ENCODE assay signal across 10 cellular contexts in genomic region chr3:87495946-87496345, GRCh38.
"Had no signal": no experiment of that assay in that cellular context is flagged by ENCODE, and none has a peak within 500 bp of the region (broad histone marks: within the 10 kb centered on the region; RNA-seq: fewer than 3 reads in every experiment).

No MANE protein-coding gene starts in this region.

- H3K9me3 ChIP-seq: HAP-1 had no signal

- H3K27ac ChIP-seq: GM23248, HL-60, KMS-11 had no signal

- H3K9ac ChIP-seq: GM23248, KMS-11 had no signal

- ATAC-seq: HCT116 had no signal

- DNase-seq: GM23248, GOT3, H7, HFFc6, Karpas-422, KBM-7 had no signal

- H3K4me2 ChIP-seq: KMS-11 had no signal

- H3K4me1 ChIP-seq: HAP-1 had no signal

- H3K4me3 ChIP-seq: GM23248, HAP-1 had no signal

- H3K36me3 ChIP-seq: HAP-1 had no signal

- H2AFZ ChIP-seq: GM23248 had no signal
